Comparison of ENCODE assay signal across 13 cellular contexts in the genomic region with DNA sequence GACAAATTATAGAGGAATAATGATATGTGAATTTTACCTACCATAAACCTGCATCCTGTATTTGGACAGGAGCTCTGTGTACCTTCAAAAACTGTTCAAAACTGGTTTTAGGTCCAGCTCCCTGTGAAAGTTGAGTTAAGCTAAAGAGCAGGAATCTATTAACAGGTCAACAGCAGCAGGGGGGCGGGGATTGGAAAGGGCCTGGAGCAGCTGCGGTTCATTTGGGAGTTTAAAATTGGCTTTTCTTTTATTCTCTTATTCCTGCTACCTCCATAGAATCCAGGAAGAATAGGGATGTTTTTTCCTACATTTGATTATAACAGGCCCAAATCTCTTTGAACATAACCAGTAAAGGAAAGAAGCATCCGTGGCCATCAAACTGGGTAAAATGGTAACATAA. TPM values are rescaled to one million over a fixed set of nuclear protein-coding genes. Genes with fewer than 3 reads are reported as not detected.
DNase-seq lines count a peak whose midpoint lies in the region; ATAC-seq and TF ChIP-seq lines count a peak whose summit lies in the region.
"Had no signal": no experiment of that assay in that cellular context is flagged by ENCODE, and none has a peak within 500 bp of the region (broad histone marks: within the 10 kb centered on the region; RNA-seq: fewer than 3 reads in every experiment).

No MANE protein-coding gene starts in this region.

- H3K4me1 ChIP-seq in SJSA1 (replicated peaks), result peaks cover 34% of the 10 kb centered on the region
- H3K4me1 ChIP-seq in left ventricle myocardium inferior, result no peaks in the 10 kb centered on the region

- peaks cover 17% of the 10 kb centered on the region for H3K4me1 Mint-ChIP-seq in osteocyte (ENCODE audit: unreplicated experiment)

- no peak for ATAC-seq in GM21737 (IDR thresholded peaks at IDR 0.05; ENCODE audit: unreplicated experiment)
- ATAC-seq: activated CD8-positive, alpha-beta T cell treated with anti-CD3 and anti-CD28 coated beads for 36 hours; natural killer cell treated with Interleukin-12 subunit alpha and Interleukin-12 subunit beta and Interleukin-15 and Interleukin-18, amount 100 ng/mL, for 72 hours had no signal

- peaks cover 6% of the 10 kb centered on the region for H3K36me3 Mint-ChIP-seq in osteocyte (ENCODE audit: unreplicated experiment)
- H3K36me3 Mint-ChIP-seq: activated naive CD8-positive, alpha-beta T cell had no signal

- TF ChIP-seq CTCF in left ventricle myocardium inferior (IDR thresholded peaks at IDR 0.05; ENCODE audit: borderline replicate concordance) (no peak), osteocyte (IDR thresholded peaks at IDR 0.05) (no peak)

- H3K9me3 Mint-ChIP-seq in osteocyte (ENCODE audit: unreplicated experiment), result peaks cover 10% of the 10 kb centered on the region

- H3K27ac Mint-ChIP-seq in osteocyte (ENCODE audit: unreplicated experiment), result peak overlapping the region; percentile 99
- H3K27ac Mint-ChIP-seq: activated CD8-positive, alpha-beta T cell treated with anti-CD3 and anti-CD28 coated beads for 36 hours; activated naive CD8-positive, alpha-beta T cell; natural killer cell treated with Interleukin-12 subunit alpha and Interleukin-12 subunit beta and Interleukin-15 and Interleukin-18, amount 100 ng/mL, for 72 hours had no signal

- no peaks in the 10 kb centered on the region for H3K27me3 Mint-ChIP-seq in osteocyte (ENCODE audit: unreplicated experiment)

- H3K4me3 ChIP-seq in SJSA1 (no peak overlapping the region), left ventricle myocardium inferior (no peak overlapping the region)

- peaks cover 3% of the 10 kb centered on the region; the same call in 1 of the 2 replicates for H3K9me3 ChIP-seq in SJSA1 (replicated peaks)
- H3K9me3 ChIP-seq in left ventricle myocardium inferior (replicated peaks), result peaks cover 12% of the 10 kb centered on the region

- intact Hi-C loops in left ventricle myocardium inferior (cut with micrococcal nuclease), result no loop called here

- H3K36me3 ChIP-seq in SJSA1 (no peaks in the 10 kb centered on the region), left ventricle myocardium inferior (peaks cover 2% of the 10 kb centered on the region)
- H3K36me3 ChIP-seq: HAP-1 had no signal

- H3K4me3 Mint-ChIP-seq in osteocyte (ENCODE audit: unreplicated experiment), result no peak overlapping the region
- H3K4me3 Mint-ChIP-seq: activated CD8-positive, alpha-beta T cell treated with anti-CD3 and anti-CD28 coated beads for 36 hours; activated naive CD8-positive, alpha-beta T cell; natural killer cell treated with Interleukin-12 subunit alpha and Interleukin-12 subunit beta and Interleukin-15 and Interleukin-18, amount 100 ng/mL, for 72 hours had no signal

- H3K27me3 ChIP-seq in SJSA1 (replicated peaks), result no peaks in the 10 kb centered on the region
- H3K27me3 ChIP-seq in left ventricle myocardium inferior (ENCODE audit: low read depth), result no peaks in the 10 kb centered on the region

- DNase-seq in ELF-1 (ENCODE audit: low read depth, low spot score) (peak; percentile 68), SJSA1 (ENCODE audit: low read depth in 1 of 2, low spot score in 2 of 2) (peak; percentile 74 to 89), left ventricle myocardium inferior (no peak), osteocyte (ENCODE audit: extremely low spot score, unreplicated experiment) (no peak), NCI-H2107 (lab: John Stamatoyannopoulos, UW) (no peak), RPMI8226 (no peak)
- DNase-seq in activated T-cell treated with anti-CD3 and anti-CD28 coated beads, Interleukin-2, amount 50 U/mL, for 48 hours, result no peak
- DNase-seq: activated CD8-positive, alpha-beta T cell treated with anti-CD3 and anti-CD28 coated beads for 36 hours; NCI-H524 treated with DMSO at 0.1 percent for 48 hours had no signal

- peak overlapping the region; percentile 100 for H3K27ac ChIP-seq in SJSA1
- peak overlapping the region; percentile 4 for H3K27ac ChIP-seq in left ventricle myocardium inferior (replicated peaks)

RNA-seq across cellular contexts. Expression of a gene that starts 23.8 kb away (rescaled TPM):
- total RNA-seq in SJSA1 (2014; rRNA removed; shearing (Covaris generic)), result 18.7 and 22.5 TPM in 2 replicates
- total RNA-seq in left ventricle myocardium inferior (16.2 TPM), osteocyte (3.8 and 4.8 TPM in 2 replicates)
- total RNA-seq: activated CD8-positive, alpha-beta T cell treated with anti-CD3 and anti-CD28 coated beads for 36 hours; natural killer cell treated with Interleukin-12 subunit alpha and Interleukin-12 subunit beta and Interleukin-15 and Interleukin-18, amount 100 ng/mL, for 72 hours had no signal

RNA-seq across cellular contexts. Expression of a gene that starts 37.9 kb away (rescaled TPM):
- 0.53 TPM in 1 of 2 replicates, not detected in the other for total RNA-seq in SJSA1 (2014; rRNA removed; shearing (Covaris generic))
- total RNA-seq in left ventricle myocardium inferior (0.11 TPM), osteocyte (not detected in 2 replicates)
- total RNA-seq: activated CD8-positive, alpha-beta T cell treated with anti-CD3 and anti-CD28 coated beads for 36 hours; natural killer cell treated with Interleukin-12 subunit alpha and Interleukin-12 subunit beta and Interleukin-15 and Interleukin-18, amount 100 ng/mL, for 72 hours had no signal

Comparison
In these comparisons a context has a peak if more than half of its experiments do, and no peak if none do; other contexts are left out.
1. DNase-seq: peak in ELF-1 (single experiment) and SJSA1 (2 of 2); none in left ventricle myocardium inferior (single experiment), osteocyte (single experiment), NCI-H2107 (single experiment), RPMI8226 (single experiment) and activated T-cell treated with anti-CD3 and anti-CD28 coated beads, Interleukin-2, amount 50 U/mL, for 48 hours (0 of 2).